ENCODE assay signal across 7 cellular contexts in genomic region chr6:152380351-152380767, GRCh38.
DNase-seq lines count a peak whose midpoint lies in the region; TF ChIP-seq lines count a peak whose summit lies in the region.

No MANE protein-coding gene starts in this region.

- H3K36me3 Mint-ChIP-seq in endodermal cell (ENCODE audit: low read depth) (peaks cover 3% of the 10 kb centered on the region), CD14-positive monocyte (peaks cover 15 to 21% of the 10 kb centered on the region in 2 donors)

- no peak overlapping the region for H3K9ac ChIP-seq in endodermal cell (ENCODE audit: extremely low read depth, low read length, poor library complexity, severe bottlenecking)
- peak overlapping the region; percentile 19 to 46 for H3K9ac ChIP-seq in mucosa of rectum (ENCODE audit: low read depth in 1 of 2, low read length in 2 of 2)

- TF ChIP-seq POLR2A in uterus (IDR thresholded peaks at IDR 0.05): peak; percentile 13 to 24

- 78 to 81% methylated on average over 3 to 5 of the region's 5 CpGs for WGBS in endodermal cell (ENCODE audit: insufficient coverage in 1 of 2, insufficient read length in 1 of 2), 2 experiments

- H3K27me3 ChIP-seq in endodermal cell (ENCODE audit: control insufficient read depth, insufficient read depth, low read length, poor library complexity, severe bottlenecking): no peaks in the 10 kb centered on the region
- no peaks in the 10 kb centered on the region for H3K27me3 ChIP-seq in mucosa of rectum (ENCODE audit: control insufficient read depth in 2 of 2, insufficient read depth in 2 of 2, low read length in 2 of 2)
- no peaks in the 10 kb centered on the region for H3K27me3 ChIP-seq in uterus

- H3K4me1 ChIP-seq in endodermal cell (ENCODE audit: control insufficient read depth, insufficient read depth, low read length) (no peaks in the 10 kb centered on the region), mucosa of rectum (ENCODE audit: control insufficient read depth in 2 of 2, insufficient read depth in 2 of 2, low read length in 2 of 2) (no peaks in the 10 kb centered on the region), uterus (no peaks in the 10 kb centered on the region)

- H3K36me3 ChIP-seq in endodermal cell (ENCODE audit: control insufficient read depth, insufficient read depth, low read length) (no peaks in the 10 kb centered on the region), mucosa of rectum (ENCODE audit: control insufficient read depth in 2 of 2, insufficient read depth in 2 of 2, low read length in 2 of 2) (no peaks in the 10 kb centered on the region), uterus (no peaks in the 10 kb centered on the region)

- H3K4me3 Mint-ChIP-seq in endodermal cell (no peak overlapping the region), CD14-positive monocyte (no peak overlapping the region)

- H3K4me1 Mint-ChIP-seq in endodermal cell: peaks cover 27% of the 10 kb centered on the region
- H3K4me1 Mint-ChIP-seq in CD14-positive monocyte: no peaks in the 10 kb centered on the region

- intact Hi-C loops in uterus (cut with DNase I; ENCODE audit: low total_unique reads) (no loop called here), CD14-positive monocyte (cut with micrococcal nuclease) (no loop called here)

- TF ChIP-seq CTCF in endodermal cell (conservative IDR thresholded peaks at IDR 0.05) (no peak), uterus (IDR thresholded peaks at IDR 0.05) (no peak), CD14-positive monocyte (IDR thresholded peaks at IDR 0.05) (no peak)

- no peaks in the 10 kb centered on the region for H3K9me3 Mint-ChIP-seq in endodermal cell
- H3K9me3 Mint-ChIP-seq in CD14-positive monocyte: peaks cover 0 to 4% (median 0%) of the 10 kb centered on the region in 7 donors

- peak overlapping the region; percentile 74 for H3K27ac ChIP-seq in endodermal cell (ENCODE audit: low read depth, low read length)
- H3K27ac ChIP-seq in mucosa of rectum (ENCODE audit: low read depth in 2 of 2, low read length in 2 of 2): peak overlapping the region; percentile 64 to 84
- H3K27ac ChIP-seq in uterus: peak overlapping the region; percentile 94 to 95

- DNase-seq in NCI-H460 (ENCODE audit: extremely low read depth, low read depth) (peak; percentile 52), endodermal cell (no peak), uterus (no peak), putamen (ENCODE audit: low spot score) (no peak), CD14-positive monocyte (ENCODE audit: low spot score) (no peak), SW 1271 (lab: John Stamatoyannopoulos, UW) (no peak)

- H3K9me3 ChIP-seq in endodermal cell (ENCODE audit: control insufficient read depth, low read length) (no peaks in the 10 kb centered on the region), mucosa of rectum (ENCODE audit: control insufficient read depth in 2 of 2, low read length in 2 of 2) (no peaks in the 10 kb centered on the region), uterus (no peaks in the 10 kb centered on the region)

- H3K4me3 ChIP-seq in endodermal cell (ENCODE audit: low read length) (no peak overlapping the region), mucosa of rectum (ENCODE audit: low read length in 2 of 2) (peak overlapping the region; percentile 24 to 67), uterus (peak overlapping the region; percentile 38 to 50)

- H3K27ac Mint-ChIP-seq in endodermal cell (peak overlapping the region; percentile 3), CD14-positive monocyte (no peak overlapping the region)

- H3K27me3 Mint-ChIP-seq in endodermal cell (ENCODE audit: insufficient read depth) (no peaks in the 10 kb centered on the region), CD14-positive monocyte (ENCODE audit: low read depth in 3 of 3) (peaks cover 0 to 2% (median 1%) of the 10 kb centered on the region in 3 donors)
